In genomic region chr12:15530361-15530760, GRCh38 we compare ENCODE assay signal across 27 cellular contexts.
DNase-seq lines count a peak whose midpoint lies in the region; TF ChIP-seq lines count a peak whose summit lies in the region.
"Had no signal": no experiment of that assay in that cellular context is flagged by ENCODE, and none has a peak within 500 bp of the region (broad histone marks: within the 10 kb centered on the region; RNA-seq: fewer than 3 reads in every experiment).

No MANE protein-coding gene starts in this region.

- peaks cover 31% of the 10 kb centered on the region for H3K4me1 Mint-ChIP-seq in osteocyte (ENCODE audit: unreplicated experiment)
- peaks cover 10% of the 10 kb centered on the region for H3K4me1 Mint-ChIP-seq in activated naive CD8-positive, alpha-beta T cell treated with anti-CD3 and anti-CD28 coated beads for 36 hours
- peaks cover 7% of the 10 kb centered on the region for H3K4me1 Mint-ChIP-seq in nephron progenitor cell

- H3K27me3 Mint-ChIP-seq in osteocyte (ENCODE audit: unreplicated experiment) (no peaks in the 10 kb centered on the region), nephron progenitor cell (ENCODE audit: low read depth, poor library complexity) (no peaks in the 10 kb centered on the region)
- no peaks in the 10 kb centered on the region for H3K27me3 Mint-ChIP-seq in activated naive CD8-positive, alpha-beta T cell treated with anti-CD3 and anti-CD28 coated beads for 36 hours

- H3K4me3 Mint-ChIP-seq in osteocyte (ENCODE audit: unreplicated experiment) (peak overlapping the region; percentile 44), nephron progenitor cell (no peak overlapping the region)
- H3K4me3 Mint-ChIP-seq in activated naive CD8-positive, alpha-beta T cell treated with anti-CD3 and anti-CD28 coated beads for 36 hours, result no peak overlapping the region
- H3K4me3 Mint-ChIP-seq: CD14-positive monocyte; CD8-positive, alpha-beta memory T cell had no signal

- H3K27me3 ChIP-seq in adipocyte (replicated peaks; ENCODE audit: control insufficient read depth, insufficient read depth, low read length), result no peaks in the 10 kb centered on the region
- H3K27me3 ChIP-seq: BE2C, SJSA1 had no signal

- peak overlapping the region; percentile 76 for H3K9ac ChIP-seq in adipocyte (ENCODE audit: low read length)
- H3K9ac ChIP-seq: KMS-11 had no signal

- DNase-seq in adipocyte (ENCODE audit: low read depth), result peak; percentile 70
- DNase-seq in choroid plexus epithelial cell (ENCODE audit: low read depth), result peak; percentile 64
- DNase-seq in osteocyte (ENCODE audit: extremely low spot score, unreplicated experiment), result no peak
- DNase-seq in activated naive CD8-positive, alpha-beta T cell treated with anti-CD3 and anti-CD28 coated beads for 36 hours, result no peak
- no peak for DNase-seq in nephron progenitor cell
- DNase-seq in activated CD4-positive, alpha-beta T cell treated with anti-CD3 and anti-CD28 coated beads for 4 hours, result no peak
- no peak for DNase-seq in stimulated activated CD4-positive, alpha-beta T cell treated with anti-CD3 and anti-CD28 coated beads, Interleukin-1b, Interleukin-23, amount 100 ng/mL, for 48 hours
- DNase-seq: ACHN; BE2C; CD8-positive, alpha-beta memory T cell; DMS 273 treated with DMSO at 0.1 percent for 48 hours; DMS79; EL; GDM1; NCI-H1092; NCI-H1417 treated with DMSO at 0.1 percent for 48 hours; NCI-H1694 treated with DMSO at 0.1 percent for 48 hours; NCI-H2081; NCI-H2227 treated with DMSO at 0.1 percent for 48 hours; NCI-H526 treated with DMSO at 0.1 percent for 48 hours; Right ventricle myocardium superior; RPMI8226 had no signal

- peak overlapping the region; percentile 85 for H3K27ac Mint-ChIP-seq in osteocyte (ENCODE audit: unreplicated experiment)
- H3K27ac Mint-ChIP-seq in activated naive CD8-positive, alpha-beta T cell treated with anti-CD3 and anti-CD28 coated beads for 36 hours, result no peak overlapping the region
- no peak overlapping the region for H3K27ac Mint-ChIP-seq in nephron progenitor cell
- H3K27ac Mint-ChIP-seq: CD14-positive monocyte; CD8-positive, alpha-beta memory T cell had no signal

- peaks cover 10% of the 10 kb centered on the region for H3K9me3 Mint-ChIP-seq in osteocyte (ENCODE audit: unreplicated experiment)
- H3K9me3 Mint-ChIP-seq in activated naive CD8-positive, alpha-beta T cell treated with anti-CD3 and anti-CD28 coated beads for 36 hours, result peaks cover 12% of the 10 kb centered on the region
- peaks cover 19% of the 10 kb centered on the region for H3K9me3 Mint-ChIP-seq in nephron progenitor cell

- no peaks in the 10 kb centered on the region for H3K36me3 ChIP-seq in adipocyte (ENCODE audit: control insufficient read depth, insufficient read depth, low read length, severe bottlenecking)
- H3K36me3 ChIP-seq: SJSA1 had no signal

- peaks cover 38% of the 10 kb centered on the region for H3K4me1 ChIP-seq in adipocyte (ENCODE audit: control insufficient read depth, insufficient read depth, low read length)

- H3K36me3 Mint-ChIP-seq in osteocyte (ENCODE audit: unreplicated experiment) (peaks cover 10% of the 10 kb centered on the region), nephron progenitor cell (ENCODE audit: low read depth) (peaks cover 7% of the 10 kb centered on the region)
- peaks cover 5% of the 10 kb centered on the region for H3K36me3 Mint-ChIP-seq in activated naive CD8-positive, alpha-beta T cell treated with anti-CD3 and anti-CD28 coated beads for 36 hours
- H3K36me3 Mint-ChIP-seq: CD14-positive monocyte, IgD-negative memory B cell had no signal

- peak overlapping the region; percentile 71 for H3K4me3 ChIP-seq in adipocyte (ENCODE audit: low read length)
- H3K4me3 ChIP-seq in choroid plexus epithelial cell (ENCODE audit: low read depth, low read length), result no peak overlapping the region
- H3K4me3 ChIP-seq: GM12878, SJSA1 had no signal

- H3K9me3 ChIP-seq in adipocyte (ENCODE audit: control insufficient read depth, low read length), result peaks cover 11% of the 10 kb centered on the region
- H3K9me3 ChIP-seq: BE2C, SJSA1 had no signal

- TF ChIP-seq CTCF in choroid plexus epithelial cell (conservative IDR thresholded peaks at IDR 0.05; ENCODE audit: low read depth, low read length), result no peak
- TF ChIP-seq CTCF in osteocyte (IDR thresholded peaks at IDR 0.05), result no peak
- no peak for TF ChIP-seq CTCF in nephron progenitor cell (IDR thresholded peaks at IDR 0.05)

Comparison
In these comparisons a context has a peak if more than half of its experiments do, and no peak if none do; other contexts are left out.
1. DNase-seq: peak in adipocyte (single experiment) and choroid plexus epithelial cell (single experiment); none in osteocyte (single experiment), activated naive CD8-positive, alpha-beta T cell treated with anti-CD3 and anti-CD28 coated beads for 36 hours (single experiment), nephron progenitor cell (single experiment), activated CD4-positive, alpha-beta T cell treated with anti-CD3 and anti-CD28 coated beads for 4 hours (0 of 2) and stimulated activated CD4-positive, alpha-beta T cell treated with anti-CD3 and anti-CD28 coated beads, Interleukin-1b, Interleukin-23, amount 100 ng/mL, for 48 hours (single experiment).